In the genomic region with DNA sequence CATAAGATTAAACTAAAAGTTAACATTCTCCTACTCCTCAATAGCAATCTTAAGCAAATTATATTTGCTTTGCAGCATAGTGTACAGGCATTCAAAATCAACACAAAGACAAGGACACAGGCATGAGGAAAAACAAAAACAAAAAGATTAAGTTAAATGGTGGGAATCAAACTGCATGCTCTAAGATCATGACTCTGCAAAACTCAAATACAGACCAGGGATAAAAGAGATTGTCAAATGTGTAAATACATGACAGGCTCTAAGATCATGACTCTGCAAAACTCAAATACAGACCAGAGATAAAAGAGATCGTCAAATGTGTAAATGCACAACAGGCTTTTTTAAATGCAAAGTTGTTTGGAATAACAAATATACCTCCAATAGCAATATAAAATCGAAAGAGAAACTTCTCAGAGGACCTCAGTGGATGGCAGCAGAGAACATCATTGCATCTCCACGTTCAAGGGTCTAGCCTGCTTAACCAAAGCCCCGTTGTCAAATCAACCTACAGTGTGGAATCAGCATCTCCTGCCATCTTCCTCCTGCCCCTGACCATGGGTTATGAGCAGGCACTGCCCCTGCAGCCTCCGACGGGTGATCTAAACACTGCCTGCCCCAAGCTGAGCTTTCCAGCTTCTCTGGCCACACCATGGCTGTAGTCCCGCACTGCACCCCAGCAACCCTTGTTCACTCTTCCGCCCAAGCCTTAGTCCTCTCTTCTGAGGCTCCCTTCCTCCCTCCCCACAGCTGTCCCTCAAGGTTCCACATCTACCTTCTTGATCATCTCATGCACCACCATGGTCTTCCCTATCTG, we compare ENCODE assay signal across 1 cellular context.
TF ChIP-seq lines count a peak whose summit lies in the region.

No MANE protein-coding gene starts in this region.

TF ChIP-seq in K562, 482 proteins besides CTCF, POLR2A, EP300 and RAD21:
- TF ChIP-seq, protein P1, sequence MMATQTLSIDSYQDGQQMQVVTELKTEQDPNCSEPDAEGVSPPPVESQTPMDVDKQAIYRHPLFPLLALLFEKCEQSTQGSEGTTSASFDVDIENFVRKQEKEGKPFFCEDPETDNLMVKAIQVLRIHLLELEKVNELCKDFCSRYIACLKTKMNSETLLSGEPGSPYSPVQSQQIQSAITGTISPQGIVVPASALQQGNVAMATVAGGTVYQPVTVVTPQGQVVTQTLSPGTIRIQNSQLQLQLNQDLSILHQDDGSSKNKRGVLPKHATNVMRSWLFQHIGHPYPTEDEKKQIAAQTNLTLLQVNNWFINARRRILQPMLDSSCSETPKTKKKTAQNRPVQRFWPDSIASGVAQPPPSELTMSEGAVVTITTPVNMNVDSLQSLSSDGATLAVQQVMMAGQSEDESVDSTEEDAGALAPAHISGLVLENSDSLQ (IDR thresholded peaks at IDR 0.05) = 0 out of 2 replicates have a peak, but pooled peaks have one; percentile 5
- TF ChIP-seq SMARCA4 (IDR thresholded peaks at IDR 0.05) = peak; percentile 37; the same call in 1 of the 2 replicates
- no peak for TF ChIP-seq RBM15 (IDR thresholded peaks at IDR 0.05; ENCODE audit: insufficient read depth, low read length)
- TF ChIP-seq, protein P2, sequence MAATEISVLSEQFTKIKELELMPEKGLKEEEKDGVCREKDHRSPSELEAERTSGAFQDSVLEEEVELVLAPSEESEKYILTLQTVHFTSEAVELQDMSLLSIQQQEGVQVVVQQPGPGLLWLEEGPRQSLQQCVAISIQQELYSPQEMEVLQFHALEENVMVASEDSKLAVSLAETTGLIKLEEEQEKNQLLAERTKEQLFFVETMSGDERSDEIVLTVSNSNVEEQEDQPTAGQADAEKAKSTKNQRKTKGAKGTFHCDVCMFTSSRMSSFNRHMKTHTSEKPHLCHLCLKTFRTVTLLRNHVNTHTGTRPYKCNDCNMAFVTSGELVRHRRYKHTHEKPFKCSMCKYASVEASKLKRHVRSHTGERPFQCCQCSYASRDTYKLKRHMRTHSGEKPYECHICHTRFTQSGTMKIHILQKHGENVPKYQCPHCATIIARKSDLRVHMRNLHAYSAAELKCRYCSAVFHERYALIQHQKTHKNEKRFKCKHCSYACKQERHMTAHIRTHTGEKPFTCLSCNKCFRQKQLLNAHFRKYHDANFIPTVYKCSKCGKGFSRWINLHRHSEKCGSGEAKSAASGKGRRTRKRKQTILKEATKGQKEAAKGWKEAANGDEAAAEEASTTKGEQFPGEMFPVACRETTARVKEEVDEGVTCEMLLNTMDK (IDR thresholded peaks at IDR 0.05; ENCODE audit: borderline replicate concordance, insufficient read depth, low read depth, low read length, poor library complexity, severe bottlenecking) = no peak
- TF ChIP-seq ZNF143 (CRISPR knock-in tag; IDR thresholded peaks at IDR 0.05) = no peak
- no peak for TF ChIP-seq HMGN3 (IDR thresholded peaks at IDR 0.05; ENCODE audit: borderline replicate concordance, extremely low read depth, insufficient read length, low read depth, low read length)
- TF ChIP-seq CAMTA2 (CRISPR knock-in tag; conservative IDR thresholded peaks at IDR 0.05) = no peak
- TF ChIP-seq, protein P3, sequence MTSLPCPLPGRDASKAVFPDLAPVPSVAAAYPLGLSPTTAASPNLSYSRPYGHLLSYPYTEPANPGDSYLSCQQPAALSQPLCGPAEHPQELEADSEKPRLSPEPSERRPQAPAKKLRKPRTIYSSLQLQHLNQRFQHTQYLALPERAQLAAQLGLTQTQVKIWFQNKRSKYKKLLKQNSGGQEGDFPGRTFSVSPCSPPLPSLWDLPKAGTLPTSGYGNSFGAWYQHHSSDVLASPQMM (CRISPR knock-in tag; IDR thresholded peaks at IDR 0.05) = no peak
- TF ChIP-seq MAFK (IDR thresholded peaks at IDR 0.05; ENCODE audit: low read length) = peak; percentile 80
- no peak for TF ChIP-seq SMARCA5 (IDR thresholded peaks at IDR 0.05)
- TF ChIP-seq NFE2L1 (tag; IDR thresholded peaks at IDR 0.05; ENCODE audit: borderline replicate concordance, low read depth) = peak; percentile 85
- TF ChIP-seq NFE2 (IDR thresholded peaks at IDR 0.05; ENCODE audit: low read depth) = peak; percentile 87
- peak; percentile 82 for TF ChIP-seq BACH1 (tag; IDR thresholded peaks at IDR 0.05)
- TF ChIP-seq ZNF384 (IDR thresholded peaks at IDR 0.05; ENCODE audit: low read depth, low read length) = no peak
- TF ChIP-seq MEIS2 (IDR thresholded peaks at IDR 0.05; ENCODE audit: partially characterized antibody) = no peak
- TF ChIP-seq MAFG (tag; conservative IDR thresholded peaks at IDR 0.05) = peak; percentile 98
- TF ChIP-seq FOXK2 (conservative IDR thresholded peaks at IDR 0.05 in 1 of 2, IDR thresholded peaks at IDR 0.05 in 1 of 2; ENCODE audit: low read depth in 2 of 2) = 0 out of 4 replicates have a peak, but pooled peaks of 1 of the 2 experiments have one; percentile 19
- 0 out of 2 replicates have a peak, but pooled peaks have one; percentile 51 for TF ChIP-seq DPF2 (IDR thresholded peaks at IDR 0.05)
- peak; percentile 84; the same call in 1 of the 2 replicates for TF ChIP-seq MAFF (IDR thresholded peaks at IDR 0.05; ENCODE audit: low read length)
- TF ChIP-seq ARNT (IDR thresholded peaks at IDR 0.05) = peak in 1 of 2 experiments; percentile 42; a peak in 1 of 4 replicates
- TF ChIP-seq XRCC5 (IDR thresholded peaks at IDR 0.05; ENCODE audit: low read depth, low read length) = no peak
- peak; percentile 95 for TF ChIP-seq C11orf30 (IDR thresholded peaks at IDR 0.05; ENCODE audit: low read depth)
- no peak for TF ChIP-seq ZFP36 (IDR thresholded peaks at IDR 0.05; ENCODE audit: low read depth, low read length, partially characterized antibody)
- no peak for TF ChIP-seq ZNF778 (CRISPR knock-in tag; IDR thresholded peaks at IDR 0.05)
- TF ChIP-seq RBM25 (IDR thresholded peaks at IDR 0.05; ENCODE audit: low read depth, low read length, severe bottlenecking) = no peak
- TF ChIP-seq ZNF316 (IDR thresholded peaks at IDR 0.05) = peak; percentile 98
- peak; percentile 41; the same call in 1 of the 2 replicates for TF ChIP-seq ARID1B (IDR thresholded peaks at IDR 0.05)
- TF ChIP-seq MCM3 (IDR thresholded peaks at IDR 0.05) = no peak
- peak; percentile 78 for TF ChIP-seq L3MBTL2 (IDR thresholded peaks at IDR 0.05)
- TF ChIP-seq ZFPM2 (CRISPR knock-in tag; IDR thresholded peaks at IDR 0.05) = no peak
- TF ChIP-seq, protein P4, sequence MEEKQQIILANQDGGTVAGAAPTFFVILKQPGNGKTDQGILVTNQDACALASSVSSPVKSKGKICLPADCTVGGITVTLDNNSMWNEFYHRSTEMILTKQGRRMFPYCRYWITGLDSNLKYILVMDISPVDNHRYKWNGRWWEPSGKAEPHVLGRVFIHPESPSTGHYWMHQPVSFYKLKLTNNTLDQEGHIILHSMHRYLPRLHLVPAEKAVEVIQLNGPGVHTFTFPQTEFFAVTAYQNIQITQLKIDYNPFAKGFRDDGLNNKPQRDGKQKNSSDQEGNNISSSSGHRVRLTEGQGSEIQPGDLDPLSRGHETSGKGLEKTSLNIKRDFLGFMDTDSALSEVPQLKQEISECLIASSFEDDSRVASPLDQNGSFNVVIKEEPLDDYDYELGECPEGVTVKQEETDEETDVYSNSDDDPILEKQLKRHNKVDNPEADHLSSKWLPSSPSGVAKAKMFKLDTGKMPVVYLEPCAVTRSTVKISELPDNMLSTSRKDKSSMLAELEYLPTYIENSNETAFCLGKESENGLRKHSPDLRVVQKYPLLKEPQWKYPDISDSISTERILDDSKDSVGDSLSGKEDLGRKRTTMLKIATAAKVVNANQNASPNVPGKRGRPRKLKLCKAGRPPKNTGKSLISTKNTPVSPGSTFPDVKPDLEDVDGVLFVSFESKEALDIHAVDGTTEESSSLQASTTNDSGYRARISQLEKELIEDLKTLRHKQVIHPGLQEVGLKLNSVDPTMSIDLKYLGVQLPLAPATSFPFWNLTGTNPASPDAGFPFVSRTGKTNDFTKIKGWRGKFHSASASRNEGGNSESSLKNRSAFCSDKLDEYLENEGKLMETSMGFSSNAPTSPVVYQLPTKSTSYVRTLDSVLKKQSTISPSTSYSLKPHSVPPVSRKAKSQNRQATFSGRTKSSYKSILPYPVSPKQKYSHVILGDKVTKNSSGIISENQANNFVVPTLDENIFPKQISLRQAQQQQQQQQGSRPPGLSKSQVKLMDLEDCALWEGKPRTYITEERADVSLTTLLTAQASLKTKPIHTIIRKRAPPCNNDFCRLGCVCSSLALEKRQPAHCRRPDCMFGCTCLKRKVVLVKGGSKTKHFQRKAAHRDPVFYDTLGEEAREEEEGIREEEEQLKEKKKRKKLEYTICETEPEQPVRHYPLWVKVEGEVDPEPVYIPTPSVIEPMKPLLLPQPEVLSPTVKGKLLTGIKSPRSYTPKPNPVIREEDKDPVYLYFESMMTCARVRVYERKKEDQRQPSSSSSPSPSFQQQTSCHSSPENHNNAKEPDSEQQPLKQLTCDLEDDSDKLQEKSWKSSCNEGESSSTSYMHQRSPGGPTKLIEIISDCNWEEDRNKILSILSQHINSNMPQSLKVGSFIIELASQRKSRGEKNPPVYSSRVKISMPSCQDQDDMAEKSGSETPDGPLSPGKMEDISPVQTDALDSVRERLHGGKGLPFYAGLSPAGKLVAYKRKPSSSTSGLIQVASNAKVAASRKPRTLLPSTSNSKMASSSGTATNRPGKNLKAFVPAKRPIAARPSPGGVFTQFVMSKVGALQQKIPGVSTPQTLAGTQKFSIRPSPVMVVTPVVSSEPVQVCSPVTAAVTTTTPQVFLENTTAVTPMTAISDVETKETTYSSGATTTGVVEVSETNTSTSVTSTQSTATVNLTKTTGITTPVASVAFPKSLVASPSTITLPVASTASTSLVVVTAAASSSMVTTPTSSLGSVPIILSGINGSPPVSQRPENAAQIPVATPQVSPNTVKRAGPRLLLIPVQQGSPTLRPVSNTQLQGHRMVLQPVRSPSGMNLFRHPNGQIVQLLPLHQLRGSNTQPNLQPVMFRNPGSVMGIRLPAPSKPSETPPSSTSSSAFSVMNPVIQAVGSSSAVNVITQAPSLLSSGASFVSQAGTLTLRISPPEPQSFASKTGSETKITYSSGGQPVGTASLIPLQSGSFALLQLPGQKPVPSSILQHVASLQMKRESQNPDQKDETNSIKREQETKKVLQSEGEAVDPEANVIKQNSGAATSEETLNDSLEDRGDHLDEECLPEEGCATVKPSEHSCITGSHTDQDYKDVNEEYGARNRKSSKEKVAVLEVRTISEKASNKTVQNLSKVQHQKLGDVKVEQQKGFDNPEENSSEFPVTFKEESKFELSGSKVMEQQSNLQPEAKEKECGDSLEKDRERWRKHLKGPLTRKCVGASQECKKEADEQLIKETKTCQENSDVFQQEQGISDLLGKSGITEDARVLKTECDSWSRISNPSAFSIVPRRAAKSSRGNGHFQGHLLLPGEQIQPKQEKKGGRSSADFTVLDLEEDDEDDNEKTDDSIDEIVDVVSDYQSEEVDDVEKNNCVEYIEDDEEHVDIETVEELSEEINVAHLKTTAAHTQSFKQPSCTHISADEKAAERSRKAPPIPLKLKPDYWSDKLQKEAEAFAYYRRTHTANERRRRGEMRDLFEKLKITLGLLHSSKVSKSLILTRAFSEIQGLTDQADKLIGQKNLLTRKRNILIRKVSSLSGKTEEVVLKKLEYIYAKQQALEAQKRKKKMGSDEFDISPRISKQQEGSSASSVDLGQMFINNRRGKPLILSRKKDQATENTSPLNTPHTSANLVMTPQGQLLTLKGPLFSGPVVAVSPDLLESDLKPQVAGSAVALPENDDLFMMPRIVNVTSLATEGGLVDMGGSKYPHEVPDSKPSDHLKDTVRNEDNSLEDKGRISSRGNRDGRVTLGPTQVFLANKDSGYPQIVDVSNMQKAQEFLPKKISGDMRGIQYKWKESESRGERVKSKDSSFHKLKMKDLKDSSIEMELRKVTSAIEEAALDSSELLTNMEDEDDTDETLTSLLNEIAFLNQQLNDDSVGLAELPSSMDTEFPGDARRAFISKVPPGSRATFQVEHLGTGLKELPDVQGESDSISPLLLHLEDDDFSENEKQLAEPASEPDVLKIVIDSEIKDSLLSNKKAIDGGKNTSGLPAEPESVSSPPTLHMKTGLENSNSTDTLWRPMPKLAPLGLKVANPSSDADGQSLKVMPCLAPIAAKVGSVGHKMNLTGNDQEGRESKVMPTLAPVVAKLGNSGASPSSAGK (IDR thresholded peaks at IDR 0.05) = peak; percentile 62
TF ChIP-seq in K562: peak in this region for 16.
